9 cellular contexts compared by ENCODE assay signal in genomic region chr20:57450419-57450818, GRCh38. TPM values are rescaled to one million over a fixed set of nuclear protein-coding genes. Genes with fewer than 3 reads are reported as not detected.
DNase-seq lines count a peak whose midpoint lies in the region; ATAC-seq, FAIRE-seq and TF ChIP-seq lines count a peak whose summit lies in the region.
"Had no signal": no experiment of that assay in that cellular context is flagged by ENCODE, and none has a peak within 500 bp of the region (broad histone marks: within the 10 kb centered on the region; RNA-seq: fewer than 3 reads in every experiment).

No MANE protein-coding gene starts in this region.

- H3K27ac ChIP-seq in OCI-LY7 (ENCODE audit: low read depth, low read length, poor library complexity, severe bottlenecking), result peak overlapping the region; percentile 84
- H3K27ac ChIP-seq: 22Rv1 had no signal

- H3K36me3 ChIP-seq in OCI-LY7 (ENCODE audit: insufficient read depth, low read length), result no peaks in the 10 kb centered on the region

- no peaks in the 10 kb centered on the region for H3K4me1 Mint-ChIP-seq in MCF 10A (ENCODE audit: insufficient read depth, unreplicated experiment)

- peaks cover 100% of the 10 kb centered on the region for H3K27me3 Mint-ChIP-seq in MCF 10A (ENCODE audit: insufficient read depth, unreplicated experiment)

- TF ChIP-seq CTCF in OCI-LY7 (conservative IDR thresholded peaks at IDR 0.05; ENCODE audit: low read length), result no peak
- no peak for TF ChIP-seq CTCF in MCF 10A (IDR thresholded peaks at IDR 0.05; ENCODE audit: unreplicated experiment)

- H3K4me3 Mint-ChIP-seq in MCF 10A (ENCODE audit: unreplicated experiment), result no peak overlapping the region

- no peak overlapping the region for H2AFZ ChIP-seq in OCI-LY7 (ENCODE audit: low read length)

- intact Hi-C loops in OCI-LY7 (cut with micrococcal nuclease; ENCODE audit: unreplicated experiment) (loop anchor here (1.0 to 2.0 kb wide), 2 partner anchors 30 to 43 kb away; no protein-coding TSS in a partner anchor), left ventricle myocardium superior (cut with micrococcal nuclease) (no loop called here), MCF 10A (cut with micrococcal nuclease) (no loop called here)

- BruUV-seq in OCI-LY7 (replicated peaks; lab: Mats Ljungman, UMichigan) (no TSS peak), MCF 10A (replicated peaks; lab: Mats Ljungman, UMichigan) (no TSS peak)

- POLR2A ChIA-PET in OCI-LY7 (lab: Charles Lee) (interaction anchor here (1.1 to 2.2 kb wide), 5 partner anchors 19 to 53 kb away, joined by 4 to 9 read pairs (median 7); no protein-coding TSS in a partner anchor), MCF 10A (lab: Yijun Ruan, JAX) (no interaction called here)

- peaks cover 6% of the 10 kb centered on the region for H3K9me3 ChIP-seq in OCI-LY7 (ENCODE audit: low read length)

- no peaks in the 10 kb centered on the region for H3K9me3 Mint-ChIP-seq in MCF 10A (ENCODE audit: unreplicated experiment)

- H3K4me2 ChIP-seq in OCI-LY7 (ENCODE audit: low read length), result peak overlapping the region; percentile 86

- peak; percentile 40 for FAIRE-seq in urothelium cell line (lab: Jason Lieb, UNC)

- ATAC-seq in HG02938 (IDR thresholded peaks at IDR 0.05; ENCODE audit: unreplicated experiment), result peak; percentile 69
- ATAC-seq in left ventricle myocardium superior, result peak; percentile 54

- no peak overlapping the region for H3K27ac Mint-ChIP-seq in MCF 10A (ENCODE audit: low read depth, unreplicated experiment)

- H3K4me3 ChIP-seq in OCI-LY7 (ENCODE audit: low read depth, low read length, poor library complexity, severe bottlenecking), result peak overlapping the region; percentile 64

- DNase-seq in DMS 273 (lab: John Stamatoyannopoulos, UW; ENCODE audit: unreplicated experiment) (peak; percentile 41), DMS 273 treated with DMSO at 0.1 percent for 48 hours (lab: John Stamatoyannopoulos, UW) (no peak), OCI-LY7 (ENCODE audit: low spot score) (peak; percentile 92), left ventricle myocardium superior (peak; percentile 60), urothelium cell line (ENCODE audit: low spot score) (peak; percentile 70), MCF 10A (ENCODE audit: unreplicated experiment) (no peak), superior temporal gyrus (ENCODE audit: extremely low spot score) (no peak)

- H4K20me1 ChIP-seq in OCI-LY7 (ENCODE audit: insufficient read depth, low read length), result no peaks in the 10 kb centered on the region

- H3K79me2 ChIP-seq in OCI-LY7 (ENCODE audit: insufficient read depth, low read depth, low read length), result no peaks in the 10 kb centered on the region

- H3K9me2 ChIP-seq in OCI-LY7 (ENCODE audit: insufficient read depth, low read length), result no peaks in the 10 kb centered on the region

- peaks cover 65% of the 10 kb centered on the region for H3K4me1 ChIP-seq in OCI-LY7 (ENCODE audit: insufficient read depth, low read length, poor library complexity, severe bottlenecking)

- no peaks in the 10 kb centered on the region for H3K36me3 Mint-ChIP-seq in MCF 10A (ENCODE audit: insufficient read depth, unreplicated experiment)

- CTCF ChIA-PET in OCI-LY7 (lab: Charles Lee; ENCODE audit: unreplicated experiment), result interaction anchor here (0.6 to 1.3 kb wide), 3 partner anchors 19 to 229 kb away, joined by 4 to 6 read pairs (median 4); no protein-coding TSS in a partner anchor
- CTCF ChIA-PET in MCF 10A (lab: Yijun Ruan, JAX), result no interaction called here

RNA-seq across cellular contexts. Expression of gene RBM38, which starts 59.2 kb away (rescaled TPM):
- 136 and 174 TPM in 2 replicates for total RNA-seq in OCI-LY7 (2014; rRNA removed; shearing (Covaris generic))
- total RNA-seq in OCI-LY7 (2022) (119 and 128 TPM in 2 replicates), left ventricle myocardium superior (89.3 TPM), MCF 10A (2022) (5.1 and 5.8 TPM in 2 replicates)

Comparison
In these comparisons a context has a peak if more than half of its experiments do, and no peak if none do; other contexts are left out.
1. DNase-seq: peak in DMS 273 (single experiment), OCI-LY7 (single experiment), left ventricle myocardium superior (single experiment) and urothelium cell line (single experiment); none in DMS 273 treated with DMSO at 0.1 percent for 48 hours (single experiment), MCF 10A (single experiment) and superior temporal gyrus (single experiment).
2. RNA of gene RBM38, which starts 59.2 kb away (total RNA-seq): 119 to 174 TPM in OCI-LY7 and 89.3 TPM in left ventricle myocardium superior (single experiment); 5.1 to 5.8 TPM in MCF 10A; every median in the first group is over 10 times any median in the second.